15 cellular contexts compared by ENCODE assay signal in genomic region chr12:113874999-113875561, GRCh38.
DNase-seq lines count a peak whose midpoint lies in the region; ATAC-seq, FAIRE-seq and TF ChIP-seq lines count a peak whose summit lies in the region.
"Had no signal": no experiment of that assay in that cellular context is flagged by ENCODE, and none has a peak within 500 bp of the region (broad histone marks: within the 10 kb centered on the region; RNA-seq: fewer than 3 reads in every experiment).

No MANE protein-coding gene starts in this region.

- H4K91ac ChIP-seq in IMR-90 (ENCODE audit: insufficient read depth, low read depth, low read length), result peak overlapping the region; percentile 68

- H3K4me1 ChIP-seq in IMR-90 (ENCODE audit: control insufficient read depth, insufficient read depth, low read length) (peaks cover 19% of the 10 kb centered on the region), prostate gland (replicated peaks) (no peaks in the 10 kb centered on the region)
- H3K4me1 ChIP-seq: BE2C, breast epithelium had no signal

- TF ChIP-seq CTCF in IMR-90 (conservative IDR thresholded peaks at IDR 0.05; ENCODE audit: low read depth, low read length) (no peak), bronchial epithelial cell (IDR thresholded peaks at IDR 0.05; ENCODE audit: insufficient read depth, low read length, severe bottlenecking) (no peak), prostate gland (IDR thresholded peaks at IDR 0.05) (no peak)

- H3K27ac ChIP-seq in IMR-90 (ENCODE audit: insufficient read depth, low read length), result peak overlapping the region; percentile 74; the same call in 1 of the 2 replicates
- no peak overlapping the region for H3K27ac ChIP-seq in prostate gland
- H3K27ac ChIP-seq: breast epithelium had no signal

- peak overlapping the region; percentile 6; the same call in 1 of the 3 replicates for H2BK15ac ChIP-seq in IMR-90 (ENCODE audit: low read depth, low read length)

- H3K9me1 ChIP-seq in IMR-90 (ENCODE audit: insufficient read depth, low read length), result peaks cover 19% of the 10 kb centered on the region

- H3K27me3 Mint-ChIP-seq in immature natural killer cell (ENCODE audit: low read depth in 3 of 3), result peaks cover 0 to 3% (median 0%) of the 10 kb centered on the region in 3 donors

- no peaks in the 10 kb centered on the region for H3K79me1 ChIP-seq in IMR-90 (ENCODE audit: low read depth in 1 of 2, low read length in 2 of 2)

- BruUV-seq in IMR-90 (replicated peaks; lab: Mats Ljungman, UMichigan), result no TSS peak

- H3K14ac ChIP-seq in IMR-90 (replicated peaks; ENCODE audit: low read depth, low read length), result 0 out of 2 replicates have a peak overlapping the region, but pooled peaks have one; percentile 56

- peak overlapping the region; percentile 52; the same call in 1 of the 2 replicates for H3K56ac ChIP-seq in IMR-90 (ENCODE audit: extremely low read depth, insufficient read depth, low read length)

- no peaks in the 10 kb centered on the region for H3K9me3 Mint-ChIP-seq in immature natural killer cell
- H3K9me3 Mint-ChIP-seq: activated T-helper 2 cell treated with anti-CD3 and anti-CD28 coated beads, Interferon-gamma antibody, Interleukin-2, Interleukin-4, amounts not matched to agents 10 μg/mL and 5 μg/mL and 100 μg/mL, durations not matched to agents 14 hours and 24 hours and 36 hours had no signal

- H4K20me1 ChIP-seq in IMR-90 (ENCODE audit: insufficient read depth, low read length), result 0 out of 2 replicates have a peak, but pooled peaks cover 4% of the 10 kb centered on the region

- peaks cover 16 to 26% (median 23%) of the 10 kb centered on the region in 3 donors for H3K36me3 Mint-ChIP-seq in immature natural killer cell

- H2AK9ac ChIP-seq in IMR-90 (replicated peaks; ENCODE audit: low read depth, low read length, poor library complexity), result peak overlapping the region; percentile 12

- no peak overlapping the region for H3K4me3 ChIP-seq in IMR-90 (ENCODE audit: insufficient read depth, low read depth, low read length)
- no peak overlapping the region for H3K4me3 ChIP-seq in bronchial epithelial cell (ENCODE audit: low read depth, low read length)
- no peak overlapping the region for H3K4me3 ChIP-seq in prostate gland
- H3K4me3 ChIP-seq: breast epithelium had no signal

- H3K4ac ChIP-seq in IMR-90 (ENCODE audit: low read depth, low read length), result peak overlapping the region; percentile 75

- FAIRE-seq in bronchial epithelial cell (lab: Jason Lieb, UNC), result peak; percentile 13
- FAIRE-seq: kidney had no signal

- H3K4me2 ChIP-seq in IMR-90 (ENCODE audit: low read depth, low read length), result peak overlapping the region; percentile 55

- peak; percentile 94 for ATAC-seq in IMR-90 (ENCODE audit: low read depth)

- 0 out of 2 replicates have a peak overlapping the region, but pooled peaks have one; percentile 14 for H3K23ac ChIP-seq in IMR-90 (ENCODE audit: low read depth, low read length)

- H3K9me3 ChIP-seq in IMR-90 (ENCODE audit: control insufficient read depth, insufficient read depth, low read length) (no peaks in the 10 kb centered on the region), prostate gland (no peaks in the 10 kb centered on the region)
- H3K9me3 ChIP-seq: BE2C, breast epithelium had no signal

- H4K8ac ChIP-seq in IMR-90 (ENCODE audit: low read depth in 2 of 2, low read length in 2 of 2), result peak overlapping the region; percentile 49 to 84; a peak in 3 of 4 replicates

- DNase-seq in AG08396 (ENCODE audit: low spot score), result peak; percentile 79
- peak; percentile 89 for DNase-seq in IMR-90
- no peak for DNase-seq in bronchial epithelial cell (ENCODE audit: low read depth)
- DNase-seq in myocyte (ENCODE audit: low read depth), result peak; percentile 61
- no peak for DNase-seq in T-helper 2 cell
- no peak for DNase-seq in immature natural killer cell
- no peak for DNase-seq in MV-4-11 (lab: John Stamatoyannopoulos, UW)
- DNase-seq in prostate gland (ENCODE audit: low spot score), result no peak
- DNase-seq: activated CD4-positive, alpha-beta T cell treated with anti-CD3 and anti-CD28 coated beads, Interleukin-2, amount 50 U/mL, for 4 hours; BE2C; DMS79; kidney; NCI-H187 had no signal

- H3K27me3 ChIP-seq in IMR-90 (ENCODE audit: control insufficient read depth, insufficient read depth, low read length) (no peaks in the 10 kb centered on the region), bronchial epithelial cell (ENCODE audit: control insufficient read depth, insufficient read depth, low read length) (no peaks in the 10 kb centered on the region), prostate gland (replicated peaks; ENCODE audit: insufficient read depth) (no peaks in the 10 kb centered on the region)
- H3K27me3 ChIP-seq: BE2C, breast epithelium had no signal

- peak overlapping the region; percentile 65; the same call in 1 of the 2 replicates for H4K5ac ChIP-seq in IMR-90 (ENCODE audit: low read depth, low read length)

- peak overlapping the region; percentile 72 for H3K18ac ChIP-seq in IMR-90 (ENCODE audit: low read depth, low read length)

- peak overlapping the region; percentile 37; the same call in 1 of the 2 replicates for H2AK5ac ChIP-seq in IMR-90 (ENCODE audit: low read depth, low read length)

- H2BK5ac ChIP-seq in IMR-90 (ENCODE audit: low read depth, low read length, poor library complexity, severe bottlenecking), result peak overlapping the region; percentile 80

- CTCF ChIA-PET in IMR-90 (lab: Yijun Ruan, JAX), result interaction anchor here (1.0 kb wide), 1 partner anchor 37 kb away, joined by 3 read pairs; no protein-coding TSS in a partner anchor

- H3K36me3 ChIP-seq in IMR-90 (ENCODE audit: control insufficient read depth, insufficient read depth, low read length) (no peaks in the 10 kb centered on the region), bronchial epithelial cell (ENCODE audit: control insufficient read depth, insufficient read depth, low read length) (no peaks in the 10 kb centered on the region), prostate gland (no peaks in the 10 kb centered on the region)
- H3K36me3 ChIP-seq: BE2C had no signal

- no peak overlapping the region for H3K4me3 Mint-ChIP-seq in immature natural killer cell

- no peak overlapping the region for H3K27ac Mint-ChIP-seq in immature natural killer cell
- H3K27ac Mint-ChIP-seq: activated T-helper 2 cell treated with anti-CD3 and anti-CD28 coated beads, Interferon-gamma antibody, Interleukin-2, Interleukin-4, amounts not matched to agents 10 μg/mL and 5 μg/mL and 100 μg/mL, durations not matched to agents 14 hours and 24 hours and 36 hours had no signal

- intact Hi-C loops in IMR-90 (cut with micrococcal nuclease) (no loop called here), prostate gland (cut with DNase I) (no loop called here)

- peak overlapping the region; percentile 57 for H2BK20ac ChIP-seq in IMR-90 (ENCODE audit: low read depth, low read length)

- 0 out of 2 replicates have a peak overlapping the region, but pooled peaks have one; percentile 13 for H3K9ac ChIP-seq in IMR-90 (ENCODE audit: low read depth, low read length)

- H2AFZ ChIP-seq in IMR-90 (replicated peaks; ENCODE audit: low read length, poor library complexity), result peak overlapping the region; percentile 75

- no peak for TF ChIP-seq RAD21 in IMR-90 (IDR thresholded peaks at IDR 0.05; ENCODE audit: low read length)

- H2BK120ac ChIP-seq in IMR-90 (ENCODE audit: low read depth, low read length), result peak overlapping the region; percentile 73

- POLR2A ChIA-PET in IMR-90 (lab: Charles Lee; ENCODE audit: unreplicated experiment), result no interaction called here

- 47% methylated on average over 3 of the region's 18 CpGs; no CpG with 5 or more reads in 1 of the 2 experiments for WGBS in IMR-90 (ENCODE audit: extremely low coverage in 2 of 2, insufficient read length in 1 of 2), 2 experiments
- 76% methylated on average over 18 of the region's 18 CpGs for WGBS in prostate gland

- in situ Hi-C loops in IMR-90 (cut with MboI; ENCODE audit: low sequenced_read_pairs), result no loop called here

- dilution Hi-C loops in IMR-90 (cut with HindIII; ENCODE audit: low sequenced_read_pairs, unreplicated experiment), result no loop called here

- no peak; the same call in 1 of the 2 replicates for TF ChIP-seq POLR2A in IMR-90 (IDR thresholded peaks at IDR 0.05; ENCODE audit: low read depth, low read length)
- TF ChIP-seq POLR2A in prostate gland (IDR thresholded peaks at IDR 0.05), result no peak

- no peaks in the 10 kb centered on the region for H3K4me1 Mint-ChIP-seq in immature natural killer cell

TF ChIP-seq in IMR-90, 13 proteins besides CTCF, POLR2A, EP300 and RAD21 (continues in another document):
- TF ChIP-seq USF2 (IDR thresholded peaks at IDR 0.05; ENCODE audit: low read depth, low read length), result peak; percentile 28; the same call in 1 of the 2 replicates
- TF ChIP-seq NFE2L2 (IDR thresholded peaks at IDR 0.05; ENCODE audit: low read depth, low read length), result peak; percentile 73
- no peak for TF ChIP-seq CHD1 (IDR thresholded peaks at IDR 0.05; ENCODE audit: low read depth, low read length)
- no peak for TF ChIP-seq MAZ (IDR thresholded peaks at IDR 0.05; ENCODE audit: borderline replicate concordance, low read depth, low read length)
- 0 out of 2 replicates have a peak, but pooled peaks have one; percentile 50 for TF ChIP-seq MXI1 (IDR thresholded peaks at IDR 0.05; ENCODE audit: borderline replicate concordance, low read depth, low read length)
- TF ChIP-seq BHLHE40 (IDR thresholded peaks at IDR 0.05; ENCODE audit: low read depth, low read length), result peak; percentile 75
- no peak for TF ChIP-seq RCOR1 (IDR thresholded peaks at IDR 0.05; ENCODE audit: insufficient replicate concordance, low read length)
- TF ChIP-seq CEBPB (IDR thresholded peaks at IDR 0.05; ENCODE audit: low read depth, low read length), result no peak
- TF ChIP-seq SMC3 (IDR thresholded peaks at IDR 0.05; ENCODE audit: low read depth, low read length), result no peak
- no peak for TF ChIP-seq RFX5 (IDR thresholded peaks at IDR 0.05; ENCODE audit: low read depth, low read length)
- TF ChIP-seq ELK1 (IDR thresholded peaks at IDR 0.05; ENCODE audit: borderline replicate concordance, low read depth, low read length), result no peak

Comparison
In these comparisons a context has a peak if more than half of its experiments do, and no peak if none do; other contexts are left out.
1. DNase-seq: peak in AG08396 (single experiment), IMR-90 (single experiment) and myocyte (single experiment); none in bronchial epithelial cell (single experiment), T-helper 2 cell (0 of 5), immature natural killer cell (0 of 3), MV-4-11 (single experiment) and prostate gland (single experiment).